Comparison of ENCODE assay signal across 8 cellular contexts in genomic region chr16:58001781-58002410, GRCh38. TPM values are rescaled to one million over a fixed set of nuclear protein-coding genes. Genes with fewer than 3 reads are reported as not detected.
DNase-seq lines count a peak whose midpoint lies in the region; ATAC-seq and TF ChIP-seq lines count a peak whose summit lies in the region.

No MANE protein-coding gene starts in this region.

- no peaks in the 10 kb centered on the region for H3K9me3 ChIP-seq in RWPE2 (ENCODE audit: severe bottlenecking)
- H3K9me3 ChIP-seq in fibroblast of lung (ENCODE audit: control insufficient read depth, insufficient read depth, low read depth, low read length): no peaks in the 10 kb centered on the region
- H3K9me3 ChIP-seq in prostate gland: no peaks in the 10 kb centered on the region

- H3K4me1 ChIP-seq in RWPE2 (ENCODE audit: insufficient read depth, poor library complexity, severe bottlenecking) (peaks cover 24% of the 10 kb centered on the region), fibroblast of lung (ENCODE audit: control insufficient read depth, extremely low read depth, insufficient read depth, low read length) (peaks cover 2% of the 10 kb centered on the region), prostate gland (replicated peaks) (peaks cover 10% of the 10 kb centered on the region)

- H3K4me2 ChIP-seq in fibroblast of lung (ENCODE audit: extremely low read depth, insufficient read depth, low read length): peak overlapping the region; percentile 66

- TF ChIP-seq POLR2A in prostate gland (IDR thresholded peaks at IDR 0.05): no peak

- ATAC-seq in RWPE2 (ENCODE audit: low read depth) (no peak), GM18519 (IDR thresholded peaks at IDR 0.05; ENCODE audit: low FRiP score, unreplicated experiment) (no peak)

- H3K27ac ChIP-seq in RWPE2 (ENCODE audit: poor library complexity, severe bottlenecking) (peak overlapping the region; percentile 80), fibroblast of lung (ENCODE audit: insufficient read depth, low read length) (no peak overlapping the region), prostate gland (peak overlapping the region; percentile 75 to 79)

- no peak overlapping the region for H2AFZ ChIP-seq in fibroblast of lung (ENCODE audit: low read length)

- H3K36me3 ChIP-seq in RWPE2 (ENCODE audit: low read depth) (peaks cover 37% of the 10 kb centered on the region), fibroblast of lung (ENCODE audit: control insufficient read depth, insufficient read depth, low read length) (peaks cover 8% of the 10 kb centered on the region), prostate gland (peaks cover 5 to 11% of the 10 kb centered on the region in 2 donors)

- 37% methylated on average over 10 of the region's 10 CpGs for WGBS in prostate gland

- peak overlapping the region; percentile 68 for H3K9ac ChIP-seq in fibroblast of lung (ENCODE audit: insufficient read depth, low read length)

- H3K27me3 ChIP-seq in RWPE2 (ENCODE audit: insufficient read depth, poor library complexity, severe bottlenecking): no peaks in the 10 kb centered on the region
- H3K27me3 ChIP-seq in fibroblast of lung (ENCODE audit: control insufficient read depth, insufficient read depth, low read length): no peaks in the 10 kb centered on the region
- H3K27me3 ChIP-seq in prostate gland (replicated peaks; ENCODE audit: insufficient read depth): no peaks in the 10 kb centered on the region

- TF ChIP-seq CTCF in GM12865 (IDR thresholded peaks at IDR 0.05; ENCODE audit: insufficient read depth, low read depth, low read length, missing control alignments): no peak
- no peak for TF ChIP-seq CTCF in RWPE2 (IDR thresholded peaks at IDR 0.05; ENCODE audit: poor library complexity, severe bottlenecking)
- TF ChIP-seq CTCF in fibroblast of lung (conservative IDR thresholded peaks at IDR 0.05 in 1 of 2, IDR thresholded peaks at IDR 0.05 in 1 of 2; ENCODE audit: low read depth in 1 of 2, low read length in 2 of 2): no peak
- TF ChIP-seq CTCF in prostate gland (IDR thresholded peaks at IDR 0.05): no peak

- DNase-seq in GM12865 (ENCODE audit: low read depth) (no peak), RWPE2 (ENCODE audit: low spot score) (no peak), fibroblast of lung (ENCODE audit: low read depth in 2 of 2) (no peak), prostate gland (ENCODE audit: low spot score) (no peak), midbrain (lab: John Stamatoyannopoulos, UW) (no peak), MV-4-11 (lab: John Stamatoyannopoulos, UW) (no peak), NK-92 (lab: John Stamatoyannopoulos, UW; ENCODE audit: unreplicated experiment) (no peak)

- H3K4me3 ChIP-seq in GM12865 (ENCODE audit: low read depth, low read length) (peak overlapping the region; percentile 96), RWPE2 (ENCODE audit: severe bottlenecking) (peak overlapping the region; percentile 86), fibroblast of lung (replicated peaks in 1 of 4; ENCODE audit: control extremely low read depth in 1 of 4, insufficient read depth in 1 of 4, low read depth in 3 of 4, low read length in 4 of 4) (peak overlapping the region; percentile 71 to 87 (median 84)), prostate gland (peak overlapping the region; percentile 71 to 82)

- intact Hi-C loops in prostate gland (cut with DNase I): loop anchor here (2.0 to 5.0 kb wide), 3 partner anchors 103 to 425 kb away; no protein-coding TSS in a partner anchor

- H3K79me2 ChIP-seq in fibroblast of lung (ENCODE audit: control insufficient read depth, insufficient read depth, low read length): peaks cover 3% of the 10 kb centered on the region

- H4K20me1 ChIP-seq in fibroblast of lung (ENCODE audit: control insufficient read depth, extremely low read depth, insufficient read depth, low read length): no peaks in the 10 kb centered on the region

RNA-seq across cellular contexts. Expression of gene USB1, which starts 0.7 kb away (rescaled TPM):
- 14.1 and 18.8 TPM in 2 replicates for total RNA-seq in fibroblast of lung
- 32.7 and 53.2 TPM in 2 replicates for polyA plus RNA-seq in fibroblast of lung
- 33.5 and 46.5 TPM in 2 replicates for polyA plus RNA-seq in fibroblast of lung (2012)
- polyA minus RNA-seq in fibroblast of lung (ENCODE audit: low replicate concordance): 51.2 and 168 TPM in 2 replicates
- 10 to 100 TPM; 22.6 to 74.1 TPM for total RNA-seq in prostate gland

RNA-seq across cellular contexts. Expression of gene ZNF319, which starts 1.4 kb away (rescaled TPM):
- total RNA-seq in fibroblast of lung: 2.8 and 4.1 TPM in 2 replicates
- 2.6 and 3.4 TPM in 2 replicates for polyA plus RNA-seq in fibroblast of lung
- 3.4 and 5.4 TPM in 2 replicates for polyA plus RNA-seq in fibroblast of lung (2012)
- 7.5 and 18.7 TPM in 2 replicates for polyA minus RNA-seq in fibroblast of lung (ENCODE audit: low replicate concordance)
- 10 to 100 TPM in 1 of 2 donors, 1 to 10 TPM in 1; 7.6 to 12.9 TPM for total RNA-seq in prostate gland

RNA-seq across cellular contexts. Expression of gene MMP15, which starts 23.7 kb away (rescaled TPM):
- total RNA-seq in fibroblast of lung (2.1 and 6.4 TPM in 2 replicates), prostate gland (100 to 1,000 TPM in 1 of 2 donors, 1 to 10 TPM in 1; 8.0 to 232 TPM)
- polyA plus RNA-seq in fibroblast of lung: 0.74 and 1.3 TPM in 2 replicates
- 1.1 and 2.2 TPM in 2 replicates for polyA plus RNA-seq in fibroblast of lung (2012)
- 1.7 and 4.1 TPM in 2 replicates for polyA minus RNA-seq in fibroblast of lung (ENCODE audit: low replicate concordance)

RNA-seq across cellular contexts. Expression of gene CNGB1, which starts 31.0 kb away (rescaled TPM):
- total RNA-seq in fibroblast of lung: not detected in 2 replicates
- polyA plus RNA-seq in fibroblast of lung: not detected in 2 replicates
- not detected in 2 replicates for polyA plus RNA-seq in fibroblast of lung (2012)
- not detected in 2 replicates for polyA minus RNA-seq in fibroblast of lung (ENCODE audit: low replicate concordance)
- under 1 TPM in 1 of 2 donors, not detected in 1; 0.34 TPM for total RNA-seq in prostate gland
